ENCODE assay signal across 1 cellular context in genomic region chr9:132031869-132032583, GRCh38.
TF ChIP-seq lines count a peak whose summit lies in the region.

No MANE protein-coding gene starts in this region.

TF ChIP-seq in K562, 482 proteins besides CTCF, POLR2A, EP300 and RAD21:
- no peak for TF ChIP-seq ZNF77 (CRISPR knock-in tag; IDR thresholded peaks at IDR 0.05)
- TF ChIP-seq, protein P1, sequence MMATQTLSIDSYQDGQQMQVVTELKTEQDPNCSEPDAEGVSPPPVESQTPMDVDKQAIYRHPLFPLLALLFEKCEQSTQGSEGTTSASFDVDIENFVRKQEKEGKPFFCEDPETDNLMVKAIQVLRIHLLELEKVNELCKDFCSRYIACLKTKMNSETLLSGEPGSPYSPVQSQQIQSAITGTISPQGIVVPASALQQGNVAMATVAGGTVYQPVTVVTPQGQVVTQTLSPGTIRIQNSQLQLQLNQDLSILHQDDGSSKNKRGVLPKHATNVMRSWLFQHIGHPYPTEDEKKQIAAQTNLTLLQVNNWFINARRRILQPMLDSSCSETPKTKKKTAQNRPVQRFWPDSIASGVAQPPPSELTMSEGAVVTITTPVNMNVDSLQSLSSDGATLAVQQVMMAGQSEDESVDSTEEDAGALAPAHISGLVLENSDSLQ (IDR thresholded peaks at IDR 0.05): no peak
- TF ChIP-seq NR2C2 (CRISPR knock-in tag; IDR thresholded peaks at IDR 0.05): no peak
- TF ChIP-seq NR2C2 (tag; IDR thresholded peaks at IDR 0.05): no peak
- no peak for TF ChIP-seq GMEB1 (CRISPR knock-in tag; IDR thresholded peaks at IDR 0.05)
- TF ChIP-seq JUNB (CRISPR knock-in tag; conservative IDR thresholded peaks at IDR 0.05): no peak
- no peak for TF ChIP-seq PYGO2 (tag; IDR thresholded peaks at IDR 0.05)
- no peak for TF ChIP-seq HEY1 (CRISPR knock-in tag; IDR thresholded peaks at IDR 0.05; ENCODE audit: borderline replicate concordance)
- TF ChIP-seq ZNF449 (CRISPR knock-in tag; IDR thresholded peaks at IDR 0.05): no peak
- TF ChIP-seq ARNT (IDR thresholded peaks at IDR 0.05): no peak
- no peak for TF ChIP-seq XRCC5 (IDR thresholded peaks at IDR 0.05; ENCODE audit: low read depth, low read length)
- no peak for TF ChIP-seq HLTF (IDR thresholded peaks at IDR 0.05)
- TF ChIP-seq, protein P2, sequence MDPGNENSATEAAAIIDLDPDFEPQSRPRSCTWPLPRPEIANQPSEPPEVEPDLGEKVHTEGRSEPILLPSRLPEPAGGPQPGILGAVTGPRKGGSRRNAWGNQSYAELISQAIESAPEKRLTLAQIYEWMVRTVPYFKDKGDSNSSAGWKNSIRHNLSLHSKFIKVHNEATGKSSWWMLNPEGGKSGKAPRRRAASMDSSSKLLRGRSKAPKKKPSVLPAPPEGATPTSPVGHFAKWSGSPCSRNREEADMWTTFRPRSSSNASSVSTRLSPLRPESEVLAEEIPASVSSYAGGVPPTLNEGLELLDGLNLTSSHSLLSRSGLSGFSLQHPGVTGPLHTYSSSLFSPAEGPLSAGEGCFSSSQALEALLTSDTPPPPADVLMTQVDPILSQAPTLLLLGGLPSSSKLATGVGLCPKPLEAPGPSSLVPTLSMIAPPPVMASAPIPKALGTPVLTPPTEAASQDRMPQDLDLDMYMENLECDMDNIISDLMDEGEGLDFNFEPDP (CRISPR knock-in tag; IDR thresholded peaks at IDR 0.05): no peak
- no peak for TF ChIP-seq E2F8 (IDR thresholded peaks at IDR 0.05; ENCODE audit: low read depth, partially characterized antibody)
- TF ChIP-seq ZNF277 (CRISPR knock-in tag; IDR thresholded peaks at IDR 0.05; ENCODE audit: borderline replicate concordance): no peak
- TF ChIP-seq SETDB1 (IDR thresholded peaks at IDR 0.05; ENCODE audit: low read length): no peak
- TF ChIP-seq USF2 (CRISPR knock-in tag; IDR thresholded peaks at IDR 0.05): no peak
- TF ChIP-seq POLR2AphosphoS2 (IDR thresholded peaks at IDR 0.05; ENCODE audit: low read length): no peak
- TF ChIP-seq MAZ (CRISPR knock-in tag; conservative IDR thresholded peaks at IDR 0.05 in 1 of 2, IDR thresholded peaks at IDR 0.05 in 1 of 2): no peak
- TF ChIP-seq ZNF274 (IDR thresholded peaks at IDR 0.05; ENCODE audit: borderline replicate concordance, low read depth, low read length): no peak
